In genomic region chr19:45117167-45117594, GRCh38 we compare ENCODE assay signal across 1 cellular context.
TF ChIP-seq lines count a peak whose summit lies in the region.

No MANE protein-coding gene starts in this region.

TF ChIP-seq in GM12878, 131 proteins besides CTCF, POLR2A, EP300 and RAD21 (continues in another document):
- peak; percentile 59 for TF ChIP-seq SKIL (IDR thresholded peaks at IDR 0.05; ENCODE audit: low read depth, poor library complexity, severe bottlenecking)
- TF ChIP-seq ZBTB4 (CRISPR knock-in tag; IDR thresholded peaks at IDR 0.05) = no peak
- no peak for TF ChIP-seq STAT3 (IDR thresholded peaks at IDR 0.05; ENCODE audit: low read depth, low read length)
- TF ChIP-seq PML (IDR thresholded peaks at IDR 0.05; ENCODE audit: low read length) = no peak
- TF ChIP-seq EED (IDR thresholded peaks at IDR 0.05; ENCODE audit: low read depth) = peak; percentile 89
- TF ChIP-seq ZNF687 (IDR thresholded peaks at IDR 0.05) = peak; percentile 40; the same call in 1 of the 2 replicates
- TF ChIP-seq E4F1 (IDR thresholded peaks at IDR 0.05; ENCODE audit: borderline replicate concordance, partially characterized antibody) = no peak
- TF ChIP-seq NR2C2 (IDR thresholded peaks at IDR 0.05; ENCODE audit: borderline replicate concordance, control insufficient read depth, insufficient read length, low read depth) = no peak
- TF ChIP-seq SMAD1 (IDR thresholded peaks at IDR 0.05; ENCODE audit: low read depth, partially characterized antibody) = no peak
- TF ChIP-seq POU2F2 (IDR thresholded peaks at IDR 0.05; ENCODE audit: borderline replicate concordance, low read depth, low read length) = no peak
- TF ChIP-seq CREM (IDR thresholded peaks at IDR 0.05; ENCODE audit: low read depth) = 0 out of 2 replicates have a peak, but pooled peaks have one; percentile 36
- no peak for TF ChIP-seq ZBTB11 (CRISPR knock-in tag; IDR thresholded peaks at IDR 0.05)
- no peak for TF ChIP-seq SIX5 (IDR thresholded peaks at IDR 0.05; ENCODE audit: low read depth, low read length, severe bottlenecking)
- TF ChIP-seq IRF5 (IDR thresholded peaks at IDR 0.05; ENCODE audit: borderline replicate concordance) = no peak
- 0 out of 2 replicates have a peak, but pooled peaks have one; percentile 11 for TF ChIP-seq MEF2A (IDR thresholded peaks at IDR 0.05; ENCODE audit: insufficient read depth, low read depth, low read length)
- no peak for TF ChIP-seq HDAC6 (IDR thresholded peaks at IDR 0.05; ENCODE audit: unreplicated experiment)
- no peak for TF ChIP-seq FOS (IDR thresholded peaks at IDR 0.05; ENCODE audit: borderline replicate concordance, extremely low read depth, insufficient read length)
- TF ChIP-seq ATF2 (IDR thresholded peaks at IDR 0.05; ENCODE audit: low read length) = no peak
- no peak for TF ChIP-seq ZNF592 (IDR thresholded peaks at IDR 0.05)
- no peak for TF ChIP-seq HDAC2 (IDR thresholded peaks at IDR 0.05)
- no peak for TF ChIP-seq ZNF622 (IDR thresholded peaks at IDR 0.05)
- no peak for TF ChIP-seq USF1 (IDR thresholded peaks at IDR 0.05; ENCODE audit: borderline replicate concordance, extremely low read length, insufficient read depth, low read depth, low read length)
- peak; percentile 34; the same call in 1 of the 2 replicates for TF ChIP-seq ZBED1 (IDR thresholded peaks at IDR 0.05; ENCODE audit: borderline replicate concordance)
- TF ChIP-seq SREBF2 (IDR thresholded peaks at IDR 0.05; ENCODE audit: low read length) = no peak
- TF ChIP-seq NR2F1 (conservative IDR thresholded peaks at IDR 0.05) = peak; percentile 73
- TF ChIP-seq EGR1 (IDR thresholded peaks at IDR 0.05; ENCODE audit: borderline replicate concordance in 1 of 2, low read depth in 2 of 2, low read length in 2 of 2) = peak in 1 of 2 experiments; percentile 95; a peak in 2 of 3 replicates
- TF ChIP-seq ZNF274 (IDR thresholded peaks at IDR 0.05; ENCODE audit: insufficient read depth, insufficient read length) = no peak
- no peak for TF ChIP-seq FOXM1 (IDR thresholded peaks at IDR 0.05; ENCODE audit: low read depth, low read length)
- no peak for TF ChIP-seq CEBPB (IDR thresholded peaks at IDR 0.05; ENCODE audit: borderline replicate concordance in 1 of 2, low read depth in 2 of 2, low read length in 2 of 2)
- TF ChIP-seq BRCA1 (IDR thresholded peaks at IDR 0.05; ENCODE audit: low read depth, low read length) = no peak
- no peak; the same call in 1 of the 2 replicates for TF ChIP-seq BACH1 (IDR thresholded peaks at IDR 0.05; ENCODE audit: borderline replicate concordance)
- no peak for TF ChIP-seq CHD4 (IDR thresholded peaks at IDR 0.05)
